In the genomic region with DNA sequence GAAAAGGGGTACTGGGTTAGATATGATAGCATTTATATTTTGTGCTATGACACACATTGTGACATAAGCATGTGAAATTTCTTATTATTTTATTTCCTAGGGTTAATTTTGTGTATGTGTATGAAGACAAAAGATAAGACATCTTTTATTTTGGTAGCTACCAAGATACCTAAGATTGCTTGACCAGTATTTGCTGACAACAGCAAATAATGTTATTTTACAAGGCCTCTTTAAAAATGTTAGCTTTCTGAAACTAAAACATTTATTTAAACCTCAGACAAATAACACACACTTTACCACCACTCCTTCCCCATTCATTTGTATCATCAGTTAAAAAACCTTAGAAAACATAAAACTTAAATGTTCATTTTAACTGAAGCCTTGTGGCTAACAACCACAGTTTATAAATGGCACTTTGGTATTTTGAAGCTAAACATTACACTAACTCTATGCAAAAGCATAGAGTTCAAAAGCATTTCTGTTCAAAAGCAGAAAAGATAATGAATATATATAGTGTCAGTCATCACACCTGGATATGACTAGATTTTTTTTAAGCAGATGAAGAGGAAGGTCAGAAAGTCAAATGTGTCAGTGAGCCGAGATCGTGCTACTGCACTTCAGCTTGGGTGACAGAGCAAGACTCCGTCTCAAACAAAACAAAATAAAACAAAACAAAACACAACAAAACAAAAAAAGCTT, we compare ENCODE assay signal across 19 cellular contexts.
DNase-seq lines count a peak whose midpoint lies in the region; ATAC-seq, FAIRE-seq and TF ChIP-seq lines count a peak whose summit lies in the region.
"Had no signal": no experiment of that assay in that cellular context is flagged by ENCODE, and none has a peak within 500 bp of the region (broad histone marks: within the 10 kb centered on the region; RNA-seq: fewer than 3 reads in every experiment).

No MANE protein-coding gene starts in this region.

- no peaks in the 10 kb centered on the region for H3K36me3 Mint-ChIP-seq in osteocyte (ENCODE audit: unreplicated experiment)
- H3K36me3 Mint-ChIP-seq: CD8-positive, alpha-beta T cell had no signal

- no peak overlapping the region for H3K4me3 ChIP-seq in H1 (ENCODE audit: extremely low read depth in 1 of 4, insufficient read depth in 2 of 4, low read depth in 3 of 4, low read length in 4 of 4)
- no peak overlapping the region for H3K4me3 ChIP-seq in stomach
- H3K4me3 ChIP-seq: BLaER1 had no signal

- TF ChIP-seq CTCF in H1 (IDR thresholded peaks at IDR 0.05; ENCODE audit: control extremely low read depth in 1 of 3, insufficient read depth in 1 of 3, low read depth in 1 of 3, low read length in 3 of 3) (no peak), stomach (IDR thresholded peaks at IDR 0.05) (no peak), osteocyte (IDR thresholded peaks at IDR 0.05) (no peak)

- no peaks in the 10 kb centered on the region for H4K20me1 ChIP-seq in H1 (replicated peaks in 1 of 2; ENCODE audit: control insufficient read depth in 1 of 2, insufficient read depth in 2 of 2, low read length in 2 of 2)
- H4K20me1 ChIP-seq: BLaER1 had no signal

- no peak overlapping the region for H3K4ac ChIP-seq in H1 (replicated peaks; ENCODE audit: insufficient read length, low read depth, low read length)

- H3K36me3 ChIP-seq in H1 (ENCODE audit: control insufficient read depth in 2 of 4, insufficient read depth in 4 of 4, low read length in 3 of 4) = no peaks in the 10 kb centered on the region
- H3K36me3 ChIP-seq in stomach = no peaks in the 10 kb centered on the region
- H3K36me3 ChIP-seq: BLaER1 had no signal

- no peak overlapping the region for H3K27ac ChIP-seq in H1 (ENCODE audit: low read depth, low read length)
- no peak overlapping the region for H3K27ac ChIP-seq in stomach
- H3K27ac ChIP-seq: BLaER1 had no signal

- intact Hi-C loops in stomach (cut with DNase I; ENCODE audit: low total_unique reads) = no loop called here

- no peak overlapping the region for H3K14ac ChIP-seq in H1 (ENCODE audit: insufficient read length)

- no peaks in the 10 kb centered on the region for H3K27me3 ChIP-seq in H1 (replicated peaks in 1 of 4; ENCODE audit: control insufficient read depth in 3 of 4, extremely low read depth in 1 of 4, insufficient read depth in 3 of 4, low read length in 3 of 4)
- no peaks in the 10 kb centered on the region for H3K27me3 ChIP-seq in stomach
- H3K27me3 ChIP-seq: BLaER1 had no signal

- H3K4me1 Mint-ChIP-seq in osteocyte (ENCODE audit: unreplicated experiment) = no peaks in the 10 kb centered on the region
- H3K4me1 Mint-ChIP-seq: H9 had no signal

- no peaks in the 10 kb centered on the region for H3K9me3 Mint-ChIP-seq in osteocyte (ENCODE audit: unreplicated experiment)
- H3K9me3 Mint-ChIP-seq: CD8-positive, alpha-beta T cell; H9; T-helper 2 cell treated with Interferon-gamma antibody and Interleukin-4, amounts not matched to agents 5 μg/mL and 100 μg/mL, for 36 hours had no signal

- H3K56ac ChIP-seq in H1 (replicated peaks; ENCODE audit: insufficient read length, low read depth, low read length) = no peak overlapping the region

- no peak overlapping the region for H3K18ac ChIP-seq in H1 (ENCODE audit: extremely low read depth, low read length)

- H4K5ac ChIP-seq in H1 (ENCODE audit: insufficient read length, low read depth, low read length) = no peak overlapping the region

- no peak overlapping the region for H4K8ac ChIP-seq in H1 (ENCODE audit: extremely low read depth, insufficient read depth, low read length)

- no peak overlapping the region for H2BK15ac ChIP-seq in H1 (ENCODE audit: low read length)

- H3K4me2 ChIP-seq in H1 (ENCODE audit: insufficient read depth in 1 of 2, low read depth in 2 of 2, low read length in 2 of 2) = no peak overlapping the region
- H3K4me2 ChIP-seq: BLaER1 had no signal

- DNase-seq in H1 (ENCODE audit: low read depth in 1 of 2, low spot score in 2 of 2) (no peak), stomach (no peak), osteocyte (ENCODE audit: extremely low spot score, unreplicated experiment) (no peak)
- DNase-seq: CD8-positive, alpha-beta T cell; DMS79 treated with DMSO at 0.1 percent for 48 hours; H9; NCI-H1092 treated with DMSO at 0.1 percent for 48 hours; NCI-H1694; NCI-H2081 treated with DMSO at 0.1 percent for 48 hours; NCI-H510A; NCI-H774 had no signal

- no peak overlapping the region for H3K9ac ChIP-seq in H1 (replicated peaks in 1 of 4; ENCODE audit: extremely low read depth in 1 of 4, low read depth in 3 of 4, low read length in 3 of 4)
- H3K9ac ChIP-seq: BLaER1 had no signal

- H3K9me3 ChIP-seq in H1 (ENCODE audit: insufficient read depth in 2 of 2, low read depth in 1 of 2, low read length in 1 of 2) (no peaks in the 10 kb centered on the region), stomach (no peaks in the 10 kb centered on the region)
- H3K9me3 ChIP-seq: BLaER1 had no signal

- no peaks in the 10 kb centered on the region for H3K79me1 ChIP-seq in H1 (ENCODE audit: low read depth, low read length)

- H3K27me3 Mint-ChIP-seq in osteocyte (ENCODE audit: unreplicated experiment) = no peaks in the 10 kb centered on the region

- no peaks in the 10 kb centered on the region for H3K79me2 ChIP-seq in H1 (ENCODE audit: control insufficient read depth in 1 of 2, insufficient read depth in 2 of 2, low read length in 2 of 2)

- no peak overlapping the region for H2BK5ac ChIP-seq in H1 (ENCODE audit: low read depth, low read length)

- CTCF ChIA-PET in H1 (lab: Charles Lee; ENCODE audit: partially characterized antibody) = no interaction called here

- H3K4me1 ChIP-seq in H1 (replicated peaks in 1 of 4; ENCODE audit: control insufficient read depth in 3 of 4, insufficient read depth in 4 of 4, low read length in 3 of 4) = no peaks in the 10 kb centered on the region
- H3K4me1 ChIP-seq in stomach = no peaks in the 10 kb centered on the region
- H3K4me1 ChIP-seq: BLaER1 had no signal

- FAIRE-seq in H1 (lab: Jason Lieb, UNC) = no peak
- FAIRE-seq: RCC 7860 had no signal

- 100% methylated on average over 3 of the region's 3 CpGs; no CpG with 5 or more reads in 1 of the 2 experiments for WGBS in H1 (ENCODE audit: extremely low coverage in 1 of 2, insufficient coverage in 1 of 2, insufficient read length in 1 of 2, insufficient replicate concordance in 2 of 2, low coverage in 1 of 2, low lambda C conversion rate in 2 of 2, missing lambda C conversion rate in 1 of 2), 2 experiments
- WGBS in stomach, 5 donors = 34 to 55% (median 51%) methylated on average over 3 of the region's 3 CpGs; no CpG with 5 or more reads in 2 of the 5 donors

- no peaks in the 10 kb centered on the region for H3K23me2 ChIP-seq in H1 (ENCODE audit: low read depth, low read length)

- no peak overlapping the region for H2AFZ ChIP-seq in H1 (ENCODE audit: low read length)

- no peak overlapping the region for H2BK120ac ChIP-seq in H1 (replicated peaks; ENCODE audit: low read depth, low read length)

- H3K23ac ChIP-seq in H1 (ENCODE audit: insufficient read length) = no peak overlapping the region

- POLR2A ChIA-PET in H1 (lab: Charles Lee; ENCODE audit: partially characterized antibody) = no interaction called here

- H4K91ac ChIP-seq in H1 (replicated peaks; ENCODE audit: insufficient read length, low read length) = no peak overlapping the region

- H2AK5ac ChIP-seq in H1 (ENCODE audit: low read depth, low read length) = no peak overlapping the region

- H3K4me3 Mint-ChIP-seq in osteocyte (ENCODE audit: unreplicated experiment) = no peak overlapping the region
- H3K4me3 Mint-ChIP-seq: CD8-positive, alpha-beta T cell; H9; T-helper 2 cell treated with Interferon-gamma antibody and Interleukin-4, amounts not matched to agents 5 μg/mL and 100 μg/mL, for 36 hours had no signal

- no peak overlapping the region for H2BK12ac ChIP-seq in H1 (ENCODE audit: low read depth, low read length)

- TF ChIP-seq RAD21 in H1 (IDR thresholded peaks at IDR 0.05 in 1 of 2, conservative IDR thresholded peaks at IDR 0.05 in 1 of 2; ENCODE audit: low read depth in 2 of 2, low read length in 2 of 2) = no peak

- H3K27ac Mint-ChIP-seq in osteocyte (ENCODE audit: unreplicated experiment) = no peak overlapping the region
- H3K27ac Mint-ChIP-seq: CD8-positive, alpha-beta T cell; H9; T-helper 2 cell treated with Interferon-gamma antibody and Interleukin-4, amounts not matched to agents 5 μg/mL and 100 μg/mL, for 36 hours had no signal

- peak; percentile 74 for ATAC-seq in GM18498 (IDR thresholded peaks at IDR 0.05; ENCODE audit: unreplicated experiment)
- ATAC-seq in GM21447 (IDR thresholded peaks at IDR 0.05; ENCODE audit: unreplicated experiment) = peak; percentile 53
- ATAC-seq in HG02981 (IDR thresholded peaks at IDR 0.05; ENCODE audit: unreplicated experiment) = peak; percentile 70
- ATAC-seq in GM18502 (IDR thresholded peaks at IDR 0.05; ENCODE audit: poor library complexity, unreplicated experiment) = no peak
- ATAC-seq: CD8-positive, alpha-beta T cell; Right ventricle myocardium inferior had no signal

- no peak for TF ChIP-seq POLR2A in H1 (IDR thresholded peaks at IDR 0.05; ENCODE audit: control extremely low read depth in 1 of 2, low read depth in 2 of 2, low read length in 2 of 2)
- TF ChIP-seq POLR2A in stomach (IDR thresholded peaks at IDR 0.05) = no peak

- no peak overlapping the region for H2BK20ac ChIP-seq in H1 (ENCODE audit: low read length)

- TF ChIP-seq EP300 in H1 (IDR thresholded peaks at IDR 0.05; ENCODE audit: borderline replicate concordance in 1 of 2, low read depth in 2 of 2, low read length in 2 of 2) = no peak
- TF ChIP-seq EP300 in stomach (IDR thresholded peaks at IDR 0.05) = no peak

TF ChIP-seq in H1, 55 proteins besides CTCF, POLR2A, EP300 and RAD21:
- TF ChIP-seq TEAD4 (IDR thresholded peaks at IDR 0.05; ENCODE audit: low read depth, low read length) (no peak), MAFK (IDR thresholded peaks at IDR 0.05; ENCODE audit: low read depth, low read length) (peak; percentile 34; the same call in 1 of the 2 replicates)
